28 cellular contexts compared by ENCODE assay signal in the genomic region with DNA sequence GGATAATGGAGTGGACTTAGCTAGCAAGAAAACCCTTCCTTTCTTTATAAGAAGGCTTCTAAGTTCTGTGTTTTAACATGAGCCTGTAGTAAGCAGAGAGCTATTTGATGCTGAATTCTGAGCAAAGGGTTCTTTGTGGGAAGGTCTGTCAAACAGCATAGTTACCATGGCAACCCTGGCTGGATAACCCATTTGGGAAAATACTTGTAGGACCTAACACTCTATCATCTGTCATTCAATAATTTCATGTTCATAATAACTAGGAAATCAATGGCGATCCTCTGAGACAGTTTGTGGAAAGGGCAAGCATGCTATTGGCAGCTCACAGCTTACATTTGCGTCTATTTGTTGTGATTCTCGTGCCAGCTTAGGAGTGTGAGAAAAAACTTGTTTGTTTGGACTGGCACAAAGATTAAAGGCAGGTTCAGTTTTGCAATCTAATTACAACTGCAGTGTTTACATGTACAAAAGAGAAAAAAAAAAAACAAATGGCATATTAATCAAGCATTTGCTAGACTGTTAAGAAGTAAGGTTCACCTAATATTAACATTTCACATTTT.
A peak's percentile ranks its signal among the peaks of the same experiment; 100 is the strongest.
DNase-seq lines count a peak whose midpoint lies in the region; ATAC-seq and TF ChIP-seq lines count a peak whose summit lies in the region.
"Had no signal": no experiment of that assay in that cellular context is flagged by ENCODE, and none has a peak within 500 bp of the region (broad histone marks: within the 10 kb centered on the region; RNA-seq: fewer than 3 reads in every experiment).

No MANE protein-coding gene starts in this region.

- H3K9me3 ChIP-seq in body of pancreas (no peaks in the 10 kb centered on the region), heart left ventricle (peaks cover 0 to 27% (median 3%) of the 10 kb centered on the region in 12 donors), BE2C (no peaks in the 10 kb centered on the region)
- H3K9me3 ChIP-seq: breast epithelium, psoas muscle had no signal

- H3K27me3 ChIP-seq in body of pancreas (no peaks in the 10 kb centered on the region), heart left ventricle (no peaks in the 10 kb centered on the region), BE2C (no peaks in the 10 kb centered on the region)
- H3K27me3 ChIP-seq: breast epithelium, left lung had no signal

- H3K27ac Mint-ChIP-seq in nephron progenitor cell: no peak overlapping the region
- H3K27ac Mint-ChIP-seq: activated B cell treated with CpG ODN at 0.5 μM for 24 hours; CD4-positive, alpha-beta T cell; mesothelial cell of epicardium; nephron had no signal

- 3 to 12% methylated on average over 3 of the region's 3 CpGs for WGBS in body of pancreas, 2 donors
- WGBS in heart left ventricle, 4 donors: 77 to 86% (median 79%) methylated on average over 3 of the region's 3 CpGs

- DNase-seq in COR-L47 (lab: John Stamatoyannopoulos, UW): peak; percentile 11
- peak; percentile 82 for DNase-seq in NCI-H1105 treated with DMSO at 0.1 percent for 48 hours (lab: John Stamatoyannopoulos, UW)
- DNase-seq in body of pancreas: peak in 3 of 4 donors; percentile 13 to 58 (median 28)
- DNase-seq in nephron progenitor cell: peak; percentile 2
- DNase-seq in RWPE1 (ENCODE audit: low spot score): no peak
- no peak for DNase-seq in heart left ventricle
- DNase-seq in BE2C: no peak
- no peak for DNase-seq in T-helper 2 cell
- DNase-seq: activated B cell treated with CpG ODN at 0.5 μM for 24 hours; activated CD4-positive, alpha-beta T cell treated with anti-CD3 and anti-CD28 coated beads, Interleukin-2, amount 50 U/mL, for 48 hours; activated gamma-delta T cell treated with Interleukin-2 at 50 U/mL for 16 hours; CD4-positive, alpha-beta T cell; cortex of kidney; DND-41; glutamatergic neuron; left lung; MM.1S; NCI-H1930; psoas muscle; RPMI8226; small intestine; stimulated activated CD4-positive, alpha-beta T cell treated with anti-CD3 and anti-CD28 coated beads, Interleukin-2, amount 100 ng/mL, for 48 hours; stimulated activated naive CD4-positive, alpha-beta T cell; T-helper 9 cell had no signal

- POLR2A ChIA-PET in RWPE1 (lab: Yijun Ruan, JAX; ENCODE audit: low non-redundant PET): no interaction called here

- H3K27ac ChIP-seq in body of pancreas (no peak overlapping the region), RWPE1 (no peak overlapping the region), heart left ventricle (no peak overlapping the region)
- H3K27ac ChIP-seq: breast epithelium, left lung, psoas muscle had no signal

- TF ChIP-seq POLR2A in body of pancreas (IDR thresholded peaks at IDR 0.05) (no peak), heart left ventricle (IDR thresholded peaks at IDR 0.05) (no peak)

- H3K4me3 ChIP-seq in body of pancreas (no peak overlapping the region), heart left ventricle (no peak overlapping the region), BE2C (ENCODE audit: low read depth, low read length) (no peak overlapping the region)
- H3K4me3 ChIP-seq: breast epithelium, GM12878, left lung, psoas muscle had no signal

- H3K4me1 Mint-ChIP-seq in nephron progenitor cell: no peaks in the 10 kb centered on the region
- H3K4me1 Mint-ChIP-seq: activated B cell treated with CpG ODN at 0.5 μM for 24 hours, mesothelial cell of epicardium, nephron had no signal

- H3K36me3 Mint-ChIP-seq in nephron progenitor cell (ENCODE audit: low read depth): peaks cover 14% of the 10 kb centered on the region

- no peak overlapping the region for H3K4me3 Mint-ChIP-seq in nephron progenitor cell
- H3K4me3 Mint-ChIP-seq: activated B cell treated with CpG ODN at 0.5 μM for 24 hours; CD4-positive, alpha-beta T cell; mesothelial cell of epicardium; nephron had no signal

- ATAC-seq in body of pancreas (peak; percentile 75), heart left ventricle (no peak)
- ATAC-seq: GM12878, left lung, psoas muscle had no signal

- peaks cover 17% of the 10 kb centered on the region for H3K9me3 Mint-ChIP-seq in nephron progenitor cell

- CTCF ChIA-PET in RWPE1 (lab: Yijun Ruan, JAX): no interaction called here

- peaks cover 13% of the 10 kb centered on the region for H3K4me1 ChIP-seq in body of pancreas
- no peaks in the 10 kb centered on the region for H3K4me1 ChIP-seq in heart left ventricle
- H3K4me1 ChIP-seq in BE2C: no peaks in the 10 kb centered on the region
- H3K4me1 ChIP-seq: breast epithelium, left lung, psoas muscle had no signal

- TF ChIP-seq CTCF in body of pancreas (IDR thresholded peaks at IDR 0.05) (no peak), nephron progenitor cell (IDR thresholded peaks at IDR 0.05) (no peak), RWPE1 (conservative IDR thresholded peaks at IDR 0.05; ENCODE audit: low read depth) (no peak), heart left ventricle (IDR thresholded peaks at IDR 0.05) (no peak), BE2C (IDR thresholded peaks at IDR 0.05; ENCODE audit: low read depth, low read length) (no peak)

- no peaks in the 10 kb centered on the region for H3K36me3 ChIP-seq in body of pancreas (replicated peaks in 1 of 2; ENCODE audit: insufficient read depth in 1 of 2, low read depth in 2 of 2)
- H3K36me3 ChIP-seq in heart left ventricle: no peaks in the 10 kb centered on the region
- H3K36me3 ChIP-seq in BE2C: no peaks in the 10 kb centered on the region
- H3K36me3 ChIP-seq: breast epithelium, left lung had no signal

- no peaks in the 10 kb centered on the region for H3K27me3 Mint-ChIP-seq in nephron progenitor cell (ENCODE audit: low read depth, poor library complexity)
- H3K27me3 Mint-ChIP-seq: activated B cell treated with CpG ODN at 0.5 μM for 24 hours; CD4-positive, alpha-beta T cell had no signal

- intact Hi-C loops in body of pancreas (cut with DNase I) (no loop called here), heart left ventricle (cut with DNase I) (no loop called here)

Comparison
In these comparisons a context has a peak if more than half of its experiments do, and no peak if none do; other contexts are left out.
1. DNase-seq: peak in COR-L47 (single experiment), NCI-H1105 treated with DMSO at 0.1 percent for 48 hours (single experiment), body of pancreas (3 of 4) and nephron progenitor cell (single experiment); none in RWPE1 (single experiment), heart left ventricle (0 of 5), BE2C (single experiment) and T-helper 2 cell (0 of 5).